ENCODE assay signal across 1 cellular context in genomic region chr13:109720758-109721184, GRCh38.
TF ChIP-seq lines count a peak whose summit lies in the region.

No MANE protein-coding gene starts in this region.

TF ChIP-seq in HepG2, 621 proteins besides CTCF, POLR2A, EP300 and RAD21 (continued from another document and continues in another):
- TF ChIP-seq, protein P1, sequence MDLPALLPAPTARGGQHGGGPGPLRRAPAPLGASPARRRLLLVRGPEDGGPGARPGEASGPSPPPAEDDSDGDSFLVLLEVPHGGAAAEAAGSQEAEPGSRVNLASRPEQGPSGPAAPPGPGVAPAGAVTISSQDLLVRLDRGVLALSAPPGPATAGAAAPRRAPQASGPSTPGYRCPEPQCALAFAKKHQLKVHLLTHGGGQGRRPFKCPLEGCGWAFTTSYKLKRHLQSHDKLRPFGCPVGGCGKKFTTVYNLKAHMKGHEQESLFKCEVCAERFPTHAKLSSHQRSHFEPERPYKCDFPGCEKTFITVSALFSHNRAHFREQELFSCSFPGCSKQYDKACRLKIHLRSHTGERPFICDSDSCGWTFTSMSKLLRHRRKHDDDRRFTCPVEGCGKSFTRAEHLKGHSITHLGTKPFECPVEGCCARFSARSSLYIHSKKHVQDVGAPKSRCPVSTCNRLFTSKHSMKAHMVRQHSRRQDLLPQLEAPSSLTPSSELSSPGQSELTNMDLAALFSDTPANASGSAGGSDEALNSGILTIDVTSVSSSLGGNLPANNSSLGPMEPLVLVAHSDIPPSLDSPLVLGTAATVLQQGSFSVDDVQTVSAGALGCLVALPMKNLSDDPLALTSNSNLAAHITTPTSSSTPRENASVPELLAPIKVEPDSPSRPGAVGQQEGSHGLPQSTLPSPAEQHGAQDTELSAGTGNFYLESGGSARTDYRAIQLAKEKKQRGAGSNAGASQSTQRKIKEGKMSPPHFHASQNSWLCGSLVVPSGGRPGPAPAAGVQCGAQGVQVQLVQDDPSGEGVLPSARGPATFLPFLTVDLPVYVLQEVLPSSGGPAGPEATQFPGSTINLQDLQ (CRISPR knock-in tag; IDR thresholded peaks at IDR 0.05) = no peak
- TF ChIP-seq, protein P2, sequence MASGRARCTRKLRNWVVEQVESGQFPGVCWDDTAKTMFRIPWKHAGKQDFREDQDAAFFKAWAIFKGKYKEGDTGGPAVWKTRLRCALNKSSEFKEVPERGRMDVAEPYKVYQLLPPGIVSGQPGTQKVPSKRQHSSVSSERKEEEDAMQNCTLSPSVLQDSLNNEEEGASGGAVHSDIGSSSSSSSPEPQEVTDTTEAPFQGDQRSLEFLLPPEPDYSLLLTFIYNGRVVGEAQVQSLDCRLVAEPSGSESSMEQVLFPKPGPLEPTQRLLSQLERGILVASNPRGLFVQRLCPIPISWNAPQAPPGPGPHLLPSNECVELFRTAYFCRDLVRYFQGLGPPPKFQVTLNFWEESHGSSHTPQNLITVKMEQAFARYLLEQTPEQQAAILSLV (CRISPR knock-in tag; IDR thresholded peaks at IDR 0.05; ENCODE audit: borderline replicate concordance) = no peak
- TF ChIP-seq HNF4A (CRISPR knock-in tag; IDR thresholded peaks at IDR 0.05) = peak; percentile 51; the same call in 1 of the 2 replicates
- TF ChIP-seq PCBP2 (optimal IDR thresholded peaks at IDR 0.05; ENCODE audit: low read depth, low read length, poor library complexity, severe bottlenecking) = no peak
- TF ChIP-seq PRDM15 (CRISPR knock-in tag; IDR thresholded peaks at IDR 0.05) = no peak
- TF ChIP-seq ZFP1 (CRISPR knock-in tag; IDR thresholded peaks at IDR 0.05) = no peak
- no peak for TF ChIP-seq ZNF34 (CRISPR knock-in tag; IDR thresholded peaks at IDR 0.05; ENCODE audit: borderline replicate concordance)
- TF ChIP-seq ZNF329 (CRISPR knock-in tag; IDR thresholded peaks at IDR 0.05; ENCODE audit: low read depth) = no peak
- TF ChIP-seq, protein P3, sequence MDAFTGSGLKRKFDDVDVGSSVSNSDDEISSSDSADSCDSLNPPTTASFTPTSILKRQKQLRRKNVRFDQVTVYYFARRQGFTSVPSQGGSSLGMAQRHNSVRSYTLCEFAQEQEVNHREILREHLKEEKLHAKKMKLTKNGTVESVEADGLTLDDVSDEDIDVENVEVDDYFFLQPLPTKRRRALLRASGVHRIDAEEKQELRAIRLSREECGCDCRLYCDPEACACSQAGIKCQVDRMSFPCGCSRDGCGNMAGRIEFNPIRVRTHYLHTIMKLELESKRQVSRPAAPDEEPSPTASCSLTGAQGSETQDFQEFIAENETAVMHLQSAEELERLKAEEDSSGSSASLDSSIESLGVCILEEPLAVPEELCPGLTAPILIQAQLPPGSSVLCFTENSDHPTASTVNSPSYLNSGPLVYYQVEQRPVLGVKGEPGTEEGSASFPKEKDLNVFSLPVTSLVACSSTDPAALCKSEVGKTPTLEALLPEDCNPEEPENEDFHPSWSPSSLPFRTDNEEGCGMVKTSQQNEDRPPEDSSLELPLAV (CRISPR knock-in tag; conservative IDR thresholded peaks at IDR 0.05; ENCODE audit: low read depth) = no peak
- TF ChIP-seq, protein P4, sequence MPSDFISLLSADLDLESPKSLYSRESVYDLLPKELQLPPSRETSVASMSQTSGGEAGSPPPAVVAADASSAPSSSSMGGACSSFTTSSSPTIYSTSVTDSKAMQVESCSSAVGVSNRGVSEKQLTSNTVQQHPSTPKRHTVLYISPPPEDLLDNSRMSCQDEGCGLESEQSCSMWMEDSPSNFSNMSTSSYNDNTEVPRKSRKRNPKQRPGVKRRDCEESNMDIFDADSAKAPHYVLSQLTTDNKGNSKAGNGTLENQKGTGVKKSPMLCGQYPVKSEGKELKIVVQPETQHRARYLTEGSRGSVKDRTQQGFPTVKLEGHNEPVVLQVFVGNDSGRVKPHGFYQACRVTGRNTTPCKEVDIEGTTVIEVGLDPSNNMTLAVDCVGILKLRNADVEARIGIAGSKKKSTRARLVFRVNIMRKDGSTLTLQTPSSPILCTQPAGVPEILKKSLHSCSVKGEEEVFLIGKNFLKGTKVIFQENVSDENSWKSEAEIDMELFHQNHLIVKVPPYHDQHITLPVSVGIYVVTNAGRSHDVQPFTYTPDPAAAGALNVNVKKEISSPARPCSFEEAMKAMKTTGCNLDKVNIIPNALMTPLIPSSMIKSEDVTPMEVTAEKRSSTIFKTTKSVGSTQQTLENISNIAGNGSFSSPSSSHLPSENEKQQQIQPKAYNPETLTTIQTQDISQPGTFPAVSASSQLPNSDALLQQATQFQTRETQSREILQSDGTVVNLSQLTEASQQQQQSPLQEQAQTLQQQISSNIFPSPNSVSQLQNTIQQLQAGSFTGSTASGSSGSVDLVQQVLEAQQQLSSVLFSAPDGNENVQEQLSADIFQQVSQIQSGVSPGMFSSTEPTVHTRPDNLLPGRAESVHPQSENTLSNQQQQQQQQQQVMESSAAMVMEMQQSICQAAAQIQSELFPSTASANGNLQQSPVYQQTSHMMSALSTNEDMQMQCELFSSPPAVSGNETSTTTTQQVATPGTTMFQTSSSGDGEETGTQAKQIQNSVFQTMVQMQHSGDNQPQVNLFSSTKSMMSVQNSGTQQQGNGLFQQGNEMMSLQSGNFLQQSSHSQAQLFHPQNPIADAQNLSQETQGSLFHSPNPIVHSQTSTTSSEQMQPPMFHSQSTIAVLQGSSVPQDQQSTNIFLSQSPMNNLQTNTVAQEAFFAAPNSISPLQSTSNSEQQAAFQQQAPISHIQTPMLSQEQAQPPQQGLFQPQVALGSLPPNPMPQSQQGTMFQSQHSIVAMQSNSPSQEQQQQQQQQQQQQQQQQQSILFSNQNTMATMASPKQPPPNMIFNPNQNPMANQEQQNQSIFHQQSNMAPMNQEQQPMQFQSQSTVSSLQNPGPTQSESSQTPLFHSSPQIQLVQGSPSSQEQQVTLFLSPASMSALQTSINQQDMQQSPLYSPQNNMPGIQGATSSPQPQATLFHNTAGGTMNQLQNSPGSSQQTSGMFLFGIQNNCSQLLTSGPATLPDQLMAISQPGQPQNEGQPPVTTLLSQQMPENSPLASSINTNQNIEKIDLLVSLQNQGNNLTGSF (CRISPR knock-in tag; IDR thresholded peaks at IDR 0.05) = no peak
- TF ChIP-seq ZFP37 (CRISPR knock-in tag; IDR thresholded peaks at IDR 0.05; ENCODE audit: borderline replicate concordance) = no peak
- TF ChIP-seq, protein P5, sequence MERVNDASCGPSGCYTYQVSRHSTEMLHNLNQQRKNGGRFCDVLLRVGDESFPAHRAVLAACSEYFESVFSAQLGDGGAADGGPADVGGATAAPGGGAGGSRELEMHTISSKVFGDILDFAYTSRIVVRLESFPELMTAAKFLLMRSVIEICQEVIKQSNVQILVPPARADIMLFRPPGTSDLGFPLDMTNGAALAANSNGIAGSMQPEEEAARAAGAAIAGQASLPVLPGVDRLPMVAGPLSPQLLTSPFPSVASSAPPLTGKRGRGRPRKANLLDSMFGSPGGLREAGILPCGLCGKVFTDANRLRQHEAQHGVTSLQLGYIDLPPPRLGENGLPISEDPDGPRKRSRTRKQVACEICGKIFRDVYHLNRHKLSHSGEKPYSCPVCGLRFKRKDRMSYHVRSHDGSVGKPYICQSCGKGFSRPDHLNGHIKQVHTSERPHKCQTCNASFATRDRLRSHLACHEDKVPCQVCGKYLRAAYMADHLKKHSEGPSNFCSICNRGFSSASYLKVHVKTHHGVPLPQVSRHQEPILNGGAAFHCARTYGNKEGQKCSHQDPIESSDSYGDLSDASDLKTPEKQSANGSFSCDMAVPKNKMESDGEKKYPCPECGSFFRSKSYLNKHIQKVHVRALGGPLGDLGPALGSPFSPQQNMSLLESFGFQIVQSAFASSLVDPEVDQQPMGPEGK (CRISPR knock-in tag; IDR thresholded peaks at IDR 0.05) = no peak
- TF ChIP-seq, protein P6, sequence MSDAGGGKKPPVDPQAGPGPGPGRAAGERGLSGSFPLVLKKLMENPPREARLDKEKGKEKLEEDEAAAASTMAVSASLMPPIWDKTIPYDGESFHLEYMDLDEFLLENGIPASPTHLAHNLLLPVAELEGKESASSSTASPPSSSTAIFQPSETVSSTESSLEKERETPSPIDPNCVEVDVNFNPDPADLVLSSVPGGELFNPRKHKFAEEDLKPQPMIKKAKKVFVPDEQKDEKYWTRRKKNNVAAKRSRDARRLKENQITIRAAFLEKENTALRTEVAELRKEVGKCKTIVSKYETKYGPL (CRISPR knock-in tag; IDR thresholded peaks at IDR 0.05) = no peak
- TF ChIP-seq ATF7 (IDR thresholded peaks at IDR 0.05) = no peak
- TF ChIP-seq ATF7 (CRISPR knock-in tag; IDR thresholded peaks at IDR 0.05) = no peak
- TF ChIP-seq HHEX (CRISPR knock-in tag; IDR thresholded peaks at IDR 0.05) = peak; percentile 92
- 0 out of 2 replicates have a peak, but pooled peaks have one; percentile 44 for TF ChIP-seq GFI1 (CRISPR knock-in tag; IDR thresholded peaks at IDR 0.05; ENCODE audit: borderline replicate concordance)
- no peak for TF ChIP-seq HCFC1 (IDR thresholded peaks at IDR 0.05; ENCODE audit: low read depth, low read length)
- TF ChIP-seq BRD4 (CRISPR knock-in tag; IDR thresholded peaks at IDR 0.05) = no peak
- no peak for TF ChIP-seq SSRP1 (CRISPR knock-in tag; IDR thresholded peaks at IDR 0.05)
- TF ChIP-seq ZNF790 (CRISPR knock-in tag; IDR thresholded peaks at IDR 0.05; ENCODE audit: borderline replicate concordance) = no peak
- no peak for TF ChIP-seq NRL (CRISPR knock-in tag; IDR thresholded peaks at IDR 0.05; ENCODE audit: borderline replicate concordance)
- no peak for TF ChIP-seq MLLT10 (CRISPR knock-in tag; IDR thresholded peaks at IDR 0.05)
- TF ChIP-seq CENPX (CRISPR knock-in tag; IDR thresholded peaks at IDR 0.05) = no peak
- TF ChIP-seq ZNF350 (CRISPR knock-in tag; IDR thresholded peaks at IDR 0.05; ENCODE audit: borderline replicate concordance, low read depth) = no peak
- TF ChIP-seq HOXA9 (CRISPR knock-in tag; IDR thresholded peaks at IDR 0.05; ENCODE audit: borderline replicate concordance) = no peak
- TF ChIP-seq BCL6 (CRISPR knock-in tag; IDR thresholded peaks at IDR 0.05) = peak; percentile 22; the same call in 1 of the 2 replicates
- no peak for TF ChIP-seq ZMYM4 (CRISPR knock-in tag; IDR thresholded peaks at IDR 0.05)
- no peak for TF ChIP-seq ZNF354B (CRISPR knock-in tag; IDR thresholded peaks at IDR 0.05)
- TF ChIP-seq ZSCAN25 (CRISPR knock-in tag; IDR thresholded peaks at IDR 0.05) = no peak
- no peak for TF ChIP-seq KAT2B (IDR thresholded peaks at IDR 0.05; ENCODE audit: borderline replicate concordance, low read depth, low read length)
- TF ChIP-seq SMC3 (IDR thresholded peaks at IDR 0.05; ENCODE audit: low read length) = no peak
- no peak for TF ChIP-seq AGO2 (optimal IDR thresholded peaks at IDR 0.05; ENCODE audit: low read depth, low read length)
- peak; percentile 82 for TF ChIP-seq NR2F2 (IDR thresholded peaks at IDR 0.05; ENCODE audit: borderline replicate concordance, low read depth)
- peak; percentile 41 to 56; a peak in 2 of 4 replicates for TF ChIP-seq NR2F1 (CRISPR knock-in tag; IDR thresholded peaks at IDR 0.05)
- no peak for TF ChIP-seq PBX3 (CRISPR knock-in tag; IDR thresholded peaks at IDR 0.05; ENCODE audit: borderline replicate concordance)
- TF ChIP-seq ZNF501 (CRISPR knock-in tag; IDR thresholded peaks at IDR 0.05) = no peak
- no peak for TF ChIP-seq ZNF264 (CRISPR knock-in tag; IDR thresholded peaks at IDR 0.05)
- TF ChIP-seq PHB2 (IDR thresholded peaks at IDR 0.05; ENCODE audit: partially characterized antibody) = no peak
- no peak for TF ChIP-seq MAFG (CRISPR knock-in tag; IDR thresholded peaks at IDR 0.05)
- TF ChIP-seq ZNF431 (CRISPR knock-in tag; IDR thresholded peaks at IDR 0.05; ENCODE audit: borderline replicate concordance, low read depth) = no peak
- TF ChIP-seq PAWR (CRISPR knock-in tag; IDR thresholded peaks at IDR 0.05; ENCODE audit: borderline replicate concordance) = no peak
- TF ChIP-seq ZBTB7B (CRISPR knock-in tag; IDR thresholded peaks at IDR 0.05) = no peak
- no peak for TF ChIP-seq ZNF549 (CRISPR knock-in tag; IDR thresholded peaks at IDR 0.05)
- TF ChIP-seq, protein P7, sequence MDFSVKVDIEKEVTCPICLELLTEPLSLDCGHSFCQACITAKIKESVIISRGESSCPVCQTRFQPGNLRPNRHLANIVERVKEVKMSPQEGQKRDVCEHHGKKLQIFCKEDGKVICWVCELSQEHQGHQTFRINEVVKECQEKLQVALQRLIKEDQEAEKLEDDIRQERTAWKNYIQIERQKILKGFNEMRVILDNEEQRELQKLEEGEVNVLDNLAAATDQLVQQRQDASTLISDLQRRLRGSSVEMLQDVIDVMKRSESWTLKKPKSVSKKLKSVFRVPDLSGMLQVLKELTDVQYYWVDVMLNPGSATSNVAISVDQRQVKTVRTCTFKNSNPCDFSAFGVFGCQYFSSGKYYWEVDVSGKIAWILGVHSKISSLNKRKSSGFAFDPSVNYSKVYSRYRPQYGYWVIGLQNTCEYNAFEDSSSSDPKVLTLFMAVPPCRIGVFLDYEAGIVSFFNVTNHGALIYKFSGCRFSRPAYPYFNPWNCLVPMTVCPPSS (IDR thresholded peaks at IDR 0.05) = no peak
- no peak for TF ChIP-seq WIZ (CRISPR knock-in tag; IDR thresholded peaks at IDR 0.05)
- no peak for TF ChIP-seq CHD2 (IDR thresholded peaks at IDR 0.05; ENCODE audit: low read depth, low read length)
- no peak for TF ChIP-seq MAFF (IDR thresholded peaks at IDR 0.05; ENCODE audit: low read depth, low read length)
